29 cellular contexts compared by ENCODE assay signal in the genomic region with DNA sequence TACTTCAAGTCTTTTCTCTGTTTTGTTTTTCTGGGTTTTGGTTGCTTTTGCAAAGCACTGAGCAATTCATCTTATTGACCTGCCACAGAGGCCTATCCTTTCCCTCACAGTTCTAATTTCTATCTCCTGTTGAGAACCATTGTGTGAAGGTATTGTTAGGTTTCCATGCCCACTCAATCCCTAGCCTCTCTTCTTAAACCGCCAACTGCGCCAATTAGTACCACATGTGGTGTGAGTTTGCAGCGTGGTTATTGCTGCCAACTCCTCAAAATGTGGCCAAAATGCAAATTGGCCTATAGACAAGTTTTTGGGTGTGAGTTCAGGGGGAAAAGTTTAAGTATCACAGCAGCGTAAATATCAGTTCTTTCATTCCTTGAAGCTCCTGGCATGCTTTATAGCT.
A peak's percentile ranks its signal among the peaks of the same experiment; 100 is the strongest.
DNase-seq lines count a peak whose midpoint lies in the region; ATAC-seq and TF ChIP-seq lines count a peak whose summit lies in the region.
"Had no signal": no experiment of that assay in that cellular context is flagged by ENCODE, and none has a peak within 500 bp of the region (broad histone marks: within the 10 kb centered on the region; RNA-seq: fewer than 3 reads in every experiment).

No MANE protein-coding gene starts in this region.

- TF ChIP-seq CTCF in A673 (conservative IDR thresholded peaks at IDR 0.05; ENCODE audit: low read depth, low read length), result no peak
- TF ChIP-seq CTCF in colonic mucosa (IDR thresholded peaks at IDR 0.05), result no peak
- no peak for TF ChIP-seq CTCF in foreskin keratinocyte (conservative IDR thresholded peaks at IDR 0.05)

- no TSS peak for BruUV-seq in A673 (replicated peaks; lab: Mats Ljungman, UMichigan)

- no peaks in the 10 kb centered on the region for H3K36me3 ChIP-seq in A673 (ENCODE audit: insufficient read depth, low read length, poor library complexity, severe bottlenecking)
- H3K36me3 ChIP-seq in colonic mucosa, result no peaks in the 10 kb centered on the region
- H3K36me3 ChIP-seq: neutrophil, tibial artery, vagina had no signal

- H3K9ac ChIP-seq in colonic mucosa (ENCODE audit: low read depth in 2 of 2, low read length in 2 of 2), result no peak overlapping the region

- H3K27ac ChIP-seq in A673 (ENCODE audit: low read depth, low read length, poor library complexity, severe bottlenecking), result no peak overlapping the region
- H3K27ac ChIP-seq in colonic mucosa, result no peak overlapping the region
- H3K27ac ChIP-seq in foreskin keratinocyte, result no peak overlapping the region
- H3K27ac ChIP-seq: epithelial cell of prostate, neutrophil, tibial artery, vagina had no signal

- DNase-seq in A673 (ENCODE audit: low spot score) (peak; percentile 85), NCI-H146 treated with DMSO at 0.1 percent for 48 hours (lab: John Stamatoyannopoulos, UW; ENCODE audit: unreplicated experiment) (peak; percentile 91), NCI-H748 treated with DMSO at 0.1 percent for 48 hours (lab: John Stamatoyannopoulos, UW) (peak; percentile 62), fibroblast of peridontal ligament (ENCODE audit: extremely low read depth) (peak; percentile 9), colonic mucosa (no peak), foreskin keratinocyte (no peak)
- DNase-seq: activated CD4-positive, alpha-beta T cell treated with anti-CD3 and anti-CD28 coated beads, Interleukin-2, amount 50 U/mL, for 48 hours; activated CD4-positive, CD25-positive, alpha-beta regulatory T cell treated with anti-CD3 and anti-CD28 coated beads, Interleukin-2, amount 50 U/mL, for 72 hours; activated naive CD4-positive, alpha-beta T cell treated with anti-CD3 and anti-CD28 coated beads, Interleukin-2, amount 50 U/mL, for 16 hours; CD4-positive, CD25-positive, alpha-beta regulatory T cell; DND-41; effector CD8-positive, alpha-beta T cell; kidney; NCI-H1105; NCI-H2029 treated with DMSO at 0.1 percent for 48 hours; NCI-H524 treated with DMSO at 0.1 percent for 48 hours; SHP77 treated with DMSO at 0.1 percent for 48 hours; stimulated activated CD4-positive, alpha-beta T cell treated with anti-CD3 and anti-CD28 coated beads, Interleukin-12 subunit alpha, Interleukin-12 subunit beta, amount 100 ng/mL, for 4 hours; stimulated activated CD4-positive, alpha-beta T cell treated with anti-CD3 and anti-CD28 coated beads, Interleukin-2, amount 100 ng/mL, for 48 hours; T-helper 2 cell; tibial artery had no signal

- no peak for ATAC-seq in foreskin keratinocyte
- no peak for ATAC-seq in GM18870 (IDR thresholded peaks at IDR 0.05; ENCODE audit: unreplicated experiment)
- ATAC-seq in GM21576 (IDR thresholded peaks at IDR 0.05; ENCODE audit: unreplicated experiment), result no peak
- ATAC-seq: K562, Panc1, sciatic nerve had no signal

- POLR2A ChIA-PET in A673 (lab: Charles Lee; ENCODE audit: low non-redundant PET), result no interaction called here

- intact Hi-C loops in A673 (cut with micrococcal nuclease; ENCODE audit: unreplicated experiment), result loop anchor here (10.0 kb wide), 1 partner anchor 518 kb away; no protein-coding TSS in a partner anchor
- intact Hi-C loops in colonic mucosa (cut with DNase I), result no loop called here

- CTCF ChIA-PET in A673 (lab: Charles Lee), result interaction anchor here (0.5 kb wide), 1 partner anchor 155 kb away, joined by 3 read pairs; no protein-coding TSS in a partner anchor

- H3K4me1 ChIP-seq in A673 (ENCODE audit: insufficient read depth, low read length, poor library complexity, severe bottlenecking) (peaks cover 10% of the 10 kb centered on the region), colonic mucosa (no peaks in the 10 kb centered on the region), foreskin keratinocyte (no peaks in the 10 kb centered on the region)
- H3K4me1 ChIP-seq: tibial artery, vagina had no signal

- H3K4me3 ChIP-seq in A673 (ENCODE audit: low read depth, low read length, poor library complexity, severe bottlenecking), result no peak overlapping the region
- H3K4me3 ChIP-seq in colonic mucosa, result no peak overlapping the region
- H3K4me3 ChIP-seq: K562, tibial artery, vagina had no signal

- no peaks in the 10 kb centered on the region for H3K9me3 ChIP-seq in A673 (ENCODE audit: low read depth, low read length, poor library complexity, severe bottlenecking)
- no peaks in the 10 kb centered on the region for H3K9me3 ChIP-seq in colonic mucosa
- H3K9me3 ChIP-seq: neutrophil, tibial artery, vagina had no signal

- no peaks in the 10 kb centered on the region for H3K27me3 ChIP-seq in A673 (replicated peaks; ENCODE audit: insufficient read depth, low read depth, low read length, poor library complexity)
- no peaks in the 10 kb centered on the region for H3K27me3 ChIP-seq in colonic mucosa
- peaks cover 3% of the 10 kb centered on the region for H3K27me3 ChIP-seq in foreskin keratinocyte
- H3K27me3 ChIP-seq: neutrophil, tibial artery, vagina had no signal

Comparison
In these comparisons a context has a peak if more than half of its experiments do, and no peak if none do; other contexts are left out.
1. DNase-seq: peak in A673 (single experiment), NCI-H146 treated with DMSO at 0.1 percent for 48 hours (single experiment), NCI-H748 treated with DMSO at 0.1 percent for 48 hours (single experiment) and fibroblast of peridontal ligament (single experiment); none in colonic mucosa (single experiment) and foreskin keratinocyte (0 of 2).